ENCODE assay signal across 13 cellular contexts in genomic region chr3:43423142-43423541, GRCh38.
DNase-seq lines count a peak whose midpoint lies in the region; ATAC-seq and TF ChIP-seq lines count a peak whose summit lies in the region.
"Had no signal": no experiment of that assay in that cellular context is flagged by ENCODE, and none has a peak within 500 bp of the region (broad histone marks: within the 10 kb centered on the region; RNA-seq: fewer than 3 reads in every experiment).

No MANE protein-coding gene starts in this region.

- H3K4me3 Mint-ChIP-seq in CD8-positive, alpha-beta memory T cell: no peak overlapping the region
- H3K4me3 Mint-ChIP-seq in glutamatergic neuron (ENCODE audit: unreplicated experiment): no peak overlapping the region
- no peak overlapping the region for H3K4me3 Mint-ChIP-seq in stimulated activated effector memory CD8-positive, alpha-beta T cell treated with anti-CD3 and anti-CD28 coated beads, Interleukin-12 subunit alpha, Interleukin-12 subunit beta, amount 100 ng/mL, for 72 hours
- H3K4me3 Mint-ChIP-seq: activated T-helper 1 cell treated with anti-CD3 and anti-CD28 coated beads, Interleukin-12 subunit alpha, Interleukin-12 subunit beta, Interleukin-2, Interleukin-4 antibody, amounts not matched to agents 30 ng/mL and 10 ng/mL and 1 ng/mL, durations not matched to agents 14 hours and 24 hours and 36 hours; CD8-positive, alpha-beta T cell had no signal

- CTCF ChIA-PET in CD8-positive, alpha-beta memory T cell (lab: Charles Lee): no interaction called here

- H3K27ac ChIP-seq in gastrocnemius medialis: peak overlapping the region; percentile 63 to 81 (median 74)
- H3K27ac ChIP-seq in CD8-positive, alpha-beta memory T cell (ENCODE audit: low read depth, low read length): no peak overlapping the region

- H3K9me3 ChIP-seq in gastrocnemius medialis: no peaks in the 10 kb centered on the region
- no peaks in the 10 kb centered on the region for H3K9me3 ChIP-seq in CD8-positive, alpha-beta memory T cell (ENCODE audit: low read length)

- ATAC-seq in gastrocnemius medialis: peak; percentile 71 to 77
- no peak for ATAC-seq in stimulated activated effector memory CD8-positive, alpha-beta T cell treated with anti-CD3 and anti-CD28 coated beads, Interleukin-12 subunit alpha, Interleukin-12 subunit beta, amount 100 ng/mL, for 72 hours
- ATAC-seq: CD8-positive, alpha-beta T cell had no signal

- peaks cover 1 to 27% (median 4%) of the 10 kb centered on the region in 3 donors for H3K36me3 Mint-ChIP-seq in CD8-positive, alpha-beta memory T cell
- H3K36me3 Mint-ChIP-seq in glutamatergic neuron (ENCODE audit: unreplicated experiment): peaks cover 4% of the 10 kb centered on the region
- H3K36me3 Mint-ChIP-seq in stimulated activated effector memory CD8-positive, alpha-beta T cell treated with anti-CD3 and anti-CD28 coated beads, Interleukin-12 subunit alpha, Interleukin-12 subunit beta, amount 100 ng/mL, for 72 hours: no peaks in the 10 kb centered on the region

- peaks cover 0 to 2% of the 10 kb centered on the region in 2 donors for H3K27me3 Mint-ChIP-seq in CD8-positive, alpha-beta memory T cell
- H3K27me3 Mint-ChIP-seq in glutamatergic neuron (ENCODE audit: unreplicated experiment): peaks cover 3% of the 10 kb centered on the region

- H3K4me1 Mint-ChIP-seq in CD8-positive, alpha-beta memory T cell: no peaks in the 10 kb centered on the region
- H3K4me1 Mint-ChIP-seq in glutamatergic neuron (ENCODE audit: low read depth, unreplicated experiment): peaks cover 4% of the 10 kb centered on the region
- H3K4me1 Mint-ChIP-seq in stimulated activated effector memory CD8-positive, alpha-beta T cell treated with anti-CD3 and anti-CD28 coated beads, Interleukin-12 subunit alpha, Interleukin-12 subunit beta, amount 100 ng/mL, for 72 hours: no peaks in the 10 kb centered on the region

- H3K4me3 ChIP-seq in fibroblast of the aortic adventitia (ENCODE audit: low read depth, low read length): no peak overlapping the region
- no peak overlapping the region for H3K4me3 ChIP-seq in gastrocnemius medialis
- H3K4me3 ChIP-seq in CD8-positive, alpha-beta memory T cell (ENCODE audit: low read length): no peak overlapping the region

- intact Hi-C loops in gastrocnemius medialis (cut with DNase I; ENCODE audit: low total_unique reads): no loop called here

- TF ChIP-seq POLR2A in gastrocnemius medialis (IDR thresholded peaks at IDR 0.05): no peak

- H3K9me3 Mint-ChIP-seq in CD8-positive, alpha-beta memory T cell: peaks cover 0 to 8% (median 8%) of the 10 kb centered on the region in 5 donors
- H3K9me3 Mint-ChIP-seq in glutamatergic neuron (ENCODE audit: unreplicated experiment): peaks cover 4% of the 10 kb centered on the region
- H3K9me3 Mint-ChIP-seq in stimulated activated effector memory CD8-positive, alpha-beta T cell treated with anti-CD3 and anti-CD28 coated beads, Interleukin-12 subunit alpha, Interleukin-12 subunit beta, amount 100 ng/mL, for 72 hours: no peaks in the 10 kb centered on the region
- H3K9me3 Mint-ChIP-seq: activated T-helper 1 cell treated with anti-CD3 and anti-CD28 coated beads, Interleukin-12 subunit alpha, Interleukin-12 subunit beta, Interleukin-2, Interleukin-4 antibody, amounts not matched to agents 30 ng/mL and 10 ng/mL and 1 ng/mL, durations not matched to agents 14 hours and 24 hours and 36 hours had no signal

- DNase-seq in HCEC 1CT (peak; percentile 17), SHP77 treated with DMSO at 0.1 percent for 48 hours (lab: John Stamatoyannopoulos, UW) (peak; percentile 61), fibroblast of the aortic adventitia (ENCODE audit: low read depth) (peak; percentile 56), gastrocnemius medialis (peak; percentile 32 to 63), amniotic stem cell (lab: John Stamatoyannopoulos, UW) (no peak), glutamatergic neuron (no peak)
- DNase-seq in CD8-positive, alpha-beta memory T cell: no peak
- DNase-seq in stimulated activated effector memory CD8-positive, alpha-beta T cell treated with anti-CD3 and anti-CD28 coated beads, Interleukin-12 subunit alpha, Interleukin-12 subunit beta, amount 100 ng/mL, for 72 hours (ENCODE audit: low spot score in 2 of 2): no peak
- DNase-seq: CD8-positive, alpha-beta T cell; foreskin fibroblast; kidney glomerular epithelial cell; NCI-H524 treated with DMSO at 0.1 percent for 48 hours had no signal

- TF ChIP-seq CTCF in fibroblast of the aortic adventitia (IDR thresholded peaks at IDR 0.05; ENCODE audit: insufficient read depth, low read length) (no peak), gastrocnemius medialis (IDR thresholded peaks at IDR 0.05 in 4 of 5, conservative IDR thresholded peaks at IDR 0.05 in 1 of 5) (no peak), glutamatergic neuron (IDR thresholded peaks at IDR 0.05; ENCODE audit: partially characterized antibody, unreplicated experiment) (no peak)

- H3K4me1 ChIP-seq in gastrocnemius medialis: peaks cover 29 to 43% of the 10 kb centered on the region in 2 donors
- no peaks in the 10 kb centered on the region for H3K4me1 ChIP-seq in CD8-positive, alpha-beta memory T cell (ENCODE audit: insufficient read depth, low read length)

- POLR2A ChIA-PET in CD8-positive, alpha-beta memory T cell (lab: Charles Lee): interaction anchor here (0.6 kb wide), 1 partner anchor 229 kb away, joined by 3 read pairs; no protein-coding TSS in a partner anchor

- no peak overlapping the region for H3K27ac Mint-ChIP-seq in CD8-positive, alpha-beta memory T cell
- no peak overlapping the region for H3K27ac Mint-ChIP-seq in glutamatergic neuron (ENCODE audit: unreplicated experiment)
- no peak overlapping the region for H3K27ac Mint-ChIP-seq in stimulated activated effector memory CD8-positive, alpha-beta T cell treated with anti-CD3 and anti-CD28 coated beads, Interleukin-12 subunit alpha, Interleukin-12 subunit beta, amount 100 ng/mL, for 72 hours
- H3K27ac Mint-ChIP-seq: activated T-helper 1 cell treated with anti-CD3 and anti-CD28 coated beads, Interleukin-12 subunit alpha, Interleukin-12 subunit beta, Interleukin-2, Interleukin-4 antibody, amounts not matched to agents 30 ng/mL and 10 ng/mL and 1 ng/mL, durations not matched to agents 14 hours and 24 hours and 36 hours; CD8-positive, alpha-beta T cell had no signal

- in situ Hi-C loops in gastrocnemius medialis (cut with MboI; ENCODE audit: low sequenced_read_pairs in 4 of 4): no loop called here

- no peaks in the 10 kb centered on the region for H3K36me3 ChIP-seq in gastrocnemius medialis
- H3K36me3 ChIP-seq in CD8-positive, alpha-beta memory T cell (ENCODE audit: insufficient read depth, low read length): no peaks in the 10 kb centered on the region

- H3K27me3 ChIP-seq in gastrocnemius medialis: no peaks in the 10 kb centered on the region
- H3K27me3 ChIP-seq in CD8-positive, alpha-beta memory T cell (ENCODE audit: insufficient read depth, low read length, poor library complexity, severe bottlenecking): no peaks in the 10 kb centered on the region

Comparison
In these comparisons a context has a peak if more than half of its experiments do, and no peak if none do; other contexts are left out.
1. DNase-seq: peak in HCEC 1CT (single experiment), SHP77 treated with DMSO at 0.1 percent for 48 hours (single experiment), fibroblast of the aortic adventitia (single experiment) and gastrocnemius medialis (2 of 2); none in CD8-positive, alpha-beta memory T cell (0 of 5), amniotic stem cell (single experiment), glutamatergic neuron (single experiment) and stimulated activated effector memory CD8-positive, alpha-beta T cell treated with anti-CD3 and anti-CD28 coated beads, Interleukin-12 subunit alpha, Interleukin-12 subunit beta, amount 100 ng/mL, for 72 hours (0 of 2).